In genomic region chr18:62614499-62614898, GRCh38 we compare ENCODE assay signal across 16 cellular contexts.
DNase-seq lines count a peak whose midpoint lies in the region; ATAC-seq lines count a peak whose summit lies in the region.
"Had no signal": no experiment of that assay in that cellular context is flagged by ENCODE, and none has a peak within 500 bp of the region (broad histone marks: within the 10 kb centered on the region; RNA-seq: fewer than 3 reads in every experiment).

No MANE protein-coding gene starts in this region.

- in situ Hi-C loops in KBM-7 (cut with MboI; ENCODE audit: low pct_unique_long_range_greater_than_20kb, low sequenced_read_pairs): loop anchor here (25.0 kb wide), 1 partner anchor 373 kb away; no protein-coding TSS in a partner anchor

- no peaks in the 10 kb centered on the region for H3K36me3 Mint-ChIP-seq in memory B cell
- H3K36me3 Mint-ChIP-seq: CD8-positive, alpha-beta T cell had no signal

- H3K4me3 Mint-ChIP-seq in memory B cell: no peak overlapping the region
- H3K4me3 Mint-ChIP-seq: CD8-positive, alpha-beta T cell had no signal

- no peak overlapping the region for H3K27ac Mint-ChIP-seq in memory B cell
- H3K27ac Mint-ChIP-seq: CD8-positive, alpha-beta T cell had no signal

- peaks cover 5% of the 10 kb centered on the region for H3K4me1 Mint-ChIP-seq in memory B cell

- ATAC-seq in memory B cell (ENCODE audit: low read depth): peak; percentile 48
- ATAC-seq in HG02623 (IDR thresholded peaks at IDR 0.05; ENCODE audit: unreplicated experiment): no peak
- ATAC-seq: CD8-positive, alpha-beta T cell had no signal

- H3K9me3 Mint-ChIP-seq in memory B cell: no peaks in the 10 kb centered on the region
- H3K9me3 Mint-ChIP-seq: CD8-positive, alpha-beta T cell had no signal

- H3K27me3 Mint-ChIP-seq in memory B cell: peaks cover 24% of the 10 kb centered on the region

- DNase-seq in Ammon's horn (ENCODE audit: low spot score) (peak; percentile 42), KBM-7 (peak; percentile 9), OCI-M1 (lab: John Stamatoyannopoulos, UW) (peak; percentile 16), memory B cell (ENCODE audit: low spot score in 2 of 2) (no peak), COLO668 (lab: John Stamatoyannopoulos, UW; ENCODE audit: unreplicated experiment) (no peak), NCI-H146 treated with DMSO at 0.1 percent for 48 hours (lab: John Stamatoyannopoulos, UW; ENCODE audit: unreplicated experiment) (no peak), SW 1271 (lab: John Stamatoyannopoulos, UW) (no peak)
- DNase-seq: CD8-positive, alpha-beta T cell; DMS79; MG63; NCI-H1417; NCI-H1930; NCI-H226; NCI-H524; Peyer's patch had no signal

Comparison
In these comparisons a context has a peak if more than half of its experiments do, and no peak if none do; other contexts are left out.
1. DNase-seq: peak in Ammon's horn (single experiment), KBM-7 (single experiment) and OCI-M1 (single experiment); none in memory B cell (0 of 2), COLO668 (single experiment), NCI-H146 treated with DMSO at 0.1 percent for 48 hours (single experiment) and SW 1271 (0 of 2).